ENCODE assay signal across 14 cellular contexts in the genomic region with DNA sequence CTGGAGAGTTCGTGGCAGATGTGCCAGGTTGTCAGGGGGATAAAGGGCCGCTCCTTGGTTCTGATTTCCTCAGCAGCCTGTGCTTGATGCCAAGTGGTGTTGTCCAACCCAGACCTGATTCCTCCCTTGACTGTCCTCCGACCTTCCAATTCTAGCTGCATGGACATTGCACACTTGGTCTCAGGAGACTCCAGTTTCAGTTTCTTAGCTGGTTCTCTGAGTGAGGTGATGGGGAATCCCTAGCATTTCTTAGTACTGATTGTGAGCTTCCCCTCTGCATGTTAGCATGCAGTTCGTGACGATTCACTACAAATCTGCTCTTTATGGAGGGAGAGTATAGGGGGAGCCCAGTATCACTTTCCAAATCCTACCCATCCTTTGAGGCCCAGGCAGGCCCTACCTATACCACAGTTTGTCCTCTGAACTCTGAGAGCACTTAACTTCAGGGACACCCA. TPM values are rescaled to one million over a fixed set of nuclear protein-coding genes. Genes with fewer than 3 reads are reported as not detected.
DNase-seq lines count a peak whose midpoint lies in the region; ATAC-seq lines count a peak whose summit lies in the region.
"Had no signal": no experiment of that assay in that cellular context is flagged by ENCODE, and none has a peak within 500 bp of the region (broad histone marks: within the 10 kb centered on the region; RNA-seq: fewer than 3 reads in every experiment).

No MANE protein-coding gene starts in this region.

- WGBS in thymus, result 90% methylated on average over 5 of the region's 5 CpGs
- no CpG with 5 or more reads among the region's 5 CpGs for WGBS in trophoblast cell (ENCODE audit: extremely low coverage, insufficient coverage, insufficient read length)

- H3K9me3 Mint-ChIP-seq in activated naive CD4-positive, alpha-beta T cell treated with anti-CD3 and anti-CD28 coated beads, Interleukin-2, amount 10 ng/mL, durations not matched to agents 7 days and 5 days, result peaks cover 29% of the 10 kb centered on the region

- peaks cover 4% of the 10 kb centered on the region for H3K9me3 ChIP-seq in T-helper 17 cell (ENCODE audit: control insufficient read depth, low read length, poor library complexity, severe bottlenecking)
- H3K9me3 ChIP-seq in thymus (ENCODE audit: control insufficient read depth), result no peaks in the 10 kb centered on the region
- peaks cover 5% of the 10 kb centered on the region for H3K9me3 ChIP-seq in trophoblast cell (ENCODE audit: insufficient read depth, low read depth, low read length)
- H3K9me3 ChIP-seq: ovary had no signal

- H4K8ac ChIP-seq in trophoblast cell (ENCODE audit: low read depth, low read length), result no peak overlapping the region

- H2BK120ac ChIP-seq in trophoblast cell (ENCODE audit: insufficient read depth, low read length, poor library complexity), result no peak overlapping the region

- no peak overlapping the region for H4K91ac ChIP-seq in trophoblast cell (ENCODE audit: low read depth, low read length)

- H3K27ac ChIP-seq in thymus (ENCODE audit: low read depth) (peak overlapping the region; percentile 27), trophoblast cell (ENCODE audit: low read depth, low read length) (no peak overlapping the region)
- H3K27ac ChIP-seq: dorsolateral prefrontal cortex, ovary had no signal

- CTCF ChIA-PET in activated naive CD4-positive, alpha-beta T cell treated with anti-CD3 and anti-CD28 coated beads, Interleukin-2, amount 10 ng/mL, durations not matched to agents 7 days and 5 days (lab: Charles Lee), result interaction anchor here (0.8 to 4.5 kb wide), 9 partner anchors 10 to 42 kb away, joined by 3 to 36 read pairs (median 6); no protein-coding TSS in a partner anchor

- H2BK5ac ChIP-seq in trophoblast cell (ENCODE audit: low read depth, low read length, poor library complexity), result no peak overlapping the region

- H3K14ac ChIP-seq in trophoblast cell (ENCODE audit: low read length), result no peak overlapping the region

- no peaks in the 10 kb centered on the region for H3K79me2 ChIP-seq in trophoblast cell (ENCODE audit: control insufficient read depth, insufficient read depth, low read length, poor library complexity)

- H2BK12ac ChIP-seq in trophoblast cell (ENCODE audit: low read length), result no peak overlapping the region

- H3K9ac ChIP-seq in trophoblast cell (ENCODE audit: low read length), result no peak overlapping the region

- no peak overlapping the region for H3K4me2 ChIP-seq in trophoblast cell (ENCODE audit: low read length)

- ATAC-seq in HG02852 (IDR thresholded peaks at IDR 0.05; ENCODE audit: unreplicated experiment) (peak; percentile 71), T-helper 17 cell (peak; percentile 71)

- H3K23ac ChIP-seq in trophoblast cell (ENCODE audit: low read length), result no peak overlapping the region

- H3K4me1 ChIP-seq in thymus (ENCODE audit: control insufficient read depth, insufficient read depth, low read length) (peaks cover 10% of the 10 kb centered on the region), trophoblast cell (ENCODE audit: control insufficient read depth in 1 of 2, insufficient read depth in 2 of 2, low read length in 2 of 2) (no peaks in the 10 kb centered on the region)

- DNase-seq in activated naive CD4-positive, alpha-beta T cell treated with anti-CD3 and anti-CD28 coated beads, Interleukin-2, amount 10 ng/mL, durations not matched to agents 7 days and 5 days, result peak; percentile 46
- DNase-seq in activated naive CD4-positive, alpha-beta T cell treated with Interleukin-2 at 50 U/mL for 16 hours, result no peak
- DNase-seq in T-helper 17 cell, result no peak
- no peak for DNase-seq in germinal center (ENCODE audit: low spot score)
- DNase-seq in HUDEP-2 (lab: John Stamatoyannopoulos, UW; ENCODE audit: unreplicated experiment in 76 of 76), result no peak
- DNase-seq in trophoblast cell, result no peak
- DNase-seq: dorsolateral prefrontal cortex, GOT3, NCI-H187, ovary, T-helper 9 cell had no signal

- peaks cover 69% of the 10 kb centered on the region for H3K4me1 Mint-ChIP-seq in activated naive CD4-positive, alpha-beta T cell treated with anti-CD3 and anti-CD28 coated beads, Interleukin-2, amount 10 ng/mL, durations not matched to agents 7 days and 5 days
- peaks cover 36% of the 10 kb centered on the region for H3K4me1 Mint-ChIP-seq in T-helper 17 cell

- no peak overlapping the region for H3K18ac ChIP-seq in trophoblast cell (ENCODE audit: low read length)

- H2AK5ac ChIP-seq in trophoblast cell (ENCODE audit: low read length), result no peak overlapping the region

- H2AFZ ChIP-seq in trophoblast cell (ENCODE audit: insufficient read depth, low read length, poor library complexity), result no peak overlapping the region

- H4K12ac ChIP-seq in trophoblast cell (ENCODE audit: low read depth, low read length), result no peak overlapping the region

- H3K27ac Mint-ChIP-seq in activated naive CD4-positive, alpha-beta T cell treated with anti-CD3 and anti-CD28 coated beads, Interleukin-2, amount 10 ng/mL, durations not matched to agents 7 days and 5 days, result peak overlapping the region; percentile 79
- H3K27ac Mint-ChIP-seq in T-helper 17 cell, result peak overlapping the region; percentile 89
- H3K27ac Mint-ChIP-seq: type B pancreatic cell had no signal

- H3K27me3 ChIP-seq in thymus (ENCODE audit: control insufficient read depth, insufficient read depth), result no peaks in the 10 kb centered on the region
- H3K27me3 ChIP-seq in trophoblast cell (ENCODE audit: insufficient read depth, low read length), result no peaks in the 10 kb centered on the region
- H3K27me3 ChIP-seq: dorsolateral prefrontal cortex, ovary had no signal

- H3K4me3 Mint-ChIP-seq in activated naive CD4-positive, alpha-beta T cell treated with anti-CD3 and anti-CD28 coated beads, Interleukin-2, amount 10 ng/mL, durations not matched to agents 7 days and 5 days, result peak overlapping the region; percentile 18
- H3K4me3 Mint-ChIP-seq in T-helper 17 cell, result peak overlapping the region; percentile 43
- H3K4me3 Mint-ChIP-seq: type B pancreatic cell had no signal

- no peaks in the 10 kb centered on the region for H3K79me1 ChIP-seq in trophoblast cell (ENCODE audit: low read length)

- H3K27me3 Mint-ChIP-seq in activated naive CD4-positive, alpha-beta T cell treated with anti-CD3 and anti-CD28 coated beads, Interleukin-2, amount 10 ng/mL, durations not matched to agents 7 days and 5 days, result no peaks in the 10 kb centered on the region
- no peaks in the 10 kb centered on the region for H3K27me3 Mint-ChIP-seq in T-helper 17 cell

- H3K36me3 Mint-ChIP-seq in activated naive CD4-positive, alpha-beta T cell treated with anti-CD3 and anti-CD28 coated beads, Interleukin-2, amount 10 ng/mL, durations not matched to agents 7 days and 5 days, result peaks cover 24% of the 10 kb centered on the region
- no peaks in the 10 kb centered on the region for H3K36me3 Mint-ChIP-seq in T-helper 17 cell (ENCODE audit: low read depth)
- H3K36me3 Mint-ChIP-seq: type B pancreatic cell had no signal

- no peak overlapping the region for H3K4ac ChIP-seq in trophoblast cell (ENCODE audit: low read depth, low read length)

- H3K4me3 ChIP-seq in thymus (ENCODE audit: low read length) (no peak overlapping the region), trophoblast cell (ENCODE audit: low read depth, low read length) (no peak overlapping the region)
- H3K4me3 ChIP-seq: dorsolateral prefrontal cortex, ovary had no signal

- H3K36me3 ChIP-seq in thymus (ENCODE audit: control insufficient read depth, insufficient read depth) (no peaks in the 10 kb centered on the region), trophoblast cell (ENCODE audit: control insufficient read depth in 1 of 2, insufficient read depth in 2 of 2, low read length in 2 of 2) (no peaks in the 10 kb centered on the region)
- H3K36me3 ChIP-seq: ovary had no signal

RNA-seq across cellular contexts. Expression of gene CCR7, which starts 12.4 kb away (rescaled TPM):
- 100 to 1,000 TPM; 165 to 182 TPM for total RNA-seq in T-helper 17 cell
- polyA plus RNA-seq in thymus, result 102 TPM
- 217 and 236 TPM in 2 replicates for polyA plus RNA-seq in trophoblast cell (2013)
